8 cellular contexts compared by ENCODE assay signal in genomic region chr16:70430667-70431536, GRCh38. TPM values are rescaled to one million over a fixed set of nuclear protein-coding genes. Genes with fewer than 3 reads are reported as not detected.
DNase-seq lines count a peak whose midpoint lies in the region; ATAC-seq and TF ChIP-seq lines count a peak whose summit lies in the region.

No MANE protein-coding gene starts in this region.

- H3K9me3 ChIP-seq in T-helper 17 cell (ENCODE audit: control insufficient read depth, low read length, poor library complexity, severe bottlenecking) = no peaks in the 10 kb centered on the region
- no peaks in the 10 kb centered on the region for H3K9me3 ChIP-seq in mammary epithelial cell (replicated peaks; ENCODE audit: insufficient read depth, low read length)
- no peaks in the 10 kb centered on the region for H3K9me3 ChIP-seq in naive thymus-derived CD4-positive, alpha-beta T cell (ENCODE audit: control insufficient read depth in 2 of 3, low read length in 3 of 3)

- H3K27ac ChIP-seq in mammary epithelial cell (ENCODE audit: insufficient read depth, low read depth, low read length) = no peak overlapping the region
- peak overlapping the region; percentile 91 for H3K27ac ChIP-seq in naive thymus-derived CD4-positive, alpha-beta T cell (ENCODE audit: low read depth, low read length)

- no peak overlapping the region for H3K4me3 ChIP-seq in mammary epithelial cell (replicated peaks in 1 of 3; ENCODE audit: insufficient read depth in 1 of 3, low read depth in 2 of 3, low read length in 3 of 3)
- peak overlapping the region; percentile 29 for H3K4me3 ChIP-seq in naive thymus-derived CD4-positive, alpha-beta T cell (ENCODE audit: low read length)

- H2AFZ ChIP-seq in mammary epithelial cell (ENCODE audit: low read depth, low read length) = peak overlapping the region; percentile 16

- in situ Hi-C loops in mammary epithelial cell (cut with MboI; ENCODE audit: low sequenced_read_pairs in 2 of 2) = no loop called here

- peak; percentile 25 to 46 for DNase-seq in stimulated activated CD4-positive, alpha-beta T cell treated with anti-CD3 and anti-CD28 coated beads, Interleukin-12 subunit alpha, Interleukin-12 subunit beta, amount 100 ng/mL, for 24 hours (ENCODE audit: low read depth in 2 of 2)
- no peak for DNase-seq in stimulated activated CD4-positive, alpha-beta T cell treated with anti-CD3 and anti-CD28 coated beads, Interleukin-2, amount 100 ng/mL, for 48 hours
- DNase-seq in T-helper 17 cell (peak in 2 of 3 donors; percentile 40 to 50), mammary epithelial cell (no peak), 8988T (no peak), NCI-H1436 treated with DMSO at 0.1 percent for 48 hours (lab: John Stamatoyannopoulos, UW) (no peak)
- peak in 8 of 9 donors; percentile 49 to 85 (median 64) for DNase-seq in naive thymus-derived CD4-positive, alpha-beta T cell

- peaks cover 17% of the 10 kb centered on the region for H3K79me2 ChIP-seq in mammary epithelial cell (ENCODE audit: insufficient read depth, low read length)

- TF ChIP-seq CTCF in mammary epithelial cell (conservative IDR thresholded peaks at IDR 0.05 in 1 of 2, IDR thresholded peaks at IDR 0.05 in 1 of 2; ENCODE audit: extremely low read depth in 1 of 2, insufficient read depth in 1 of 2, low read depth in 1 of 2, low read length in 2 of 2) = no peak

- POLR2A ChIA-PET in naive thymus-derived CD4-positive, alpha-beta T cell (lab: Charles Lee) = interaction anchor here (0.9 to 2.2 kb wide), 3 partner anchors 23 to 84 kb away, joined by 4 to 8 read pairs (median 5); no protein-coding TSS in a partner anchor

- dilution Hi-C loops in mammary epithelial cell (cut with HindIII; ENCODE audit: low sequenced_read_pairs) = no loop called here

- peaks cover 3% of the 10 kb centered on the region for H3K36me3 Mint-ChIP-seq in T-helper 17 cell (ENCODE audit: low read depth)
- peaks cover 0 to 13% (median 3%) of the 10 kb centered on the region in 5 donors for H3K36me3 Mint-ChIP-seq in naive thymus-derived CD4-positive, alpha-beta T cell

- CTCF ChIA-PET in mammary epithelial cell (lab: Charles Lee; ENCODE audit: low non-redundant PET) = no interaction called here
- CTCF ChIA-PET in naive thymus-derived CD4-positive, alpha-beta T cell (lab: Charles Lee) = interaction anchor here (0.6 kb wide), 2 partner anchors 25 to 157 kb away, joined by 3 to 5 read pairs; no protein-coding TSS in a partner anchor

- H3K27me3 Mint-ChIP-seq in T-helper 17 cell = no peaks in the 10 kb centered on the region
- H3K27me3 Mint-ChIP-seq in naive thymus-derived CD4-positive, alpha-beta T cell = no peaks in the 10 kb centered on the region

- H3K4me2 ChIP-seq in mammary epithelial cell (ENCODE audit: insufficient read depth, low read depth, low read length) = no peak overlapping the region

- H3K27ac Mint-ChIP-seq in T-helper 17 cell = peak overlapping the region; percentile 91
- peak overlapping the region; percentile 84 to 98 (median 93) for H3K27ac Mint-ChIP-seq in naive thymus-derived CD4-positive, alpha-beta T cell

- BruUV-seq in mammary epithelial cell (replicated peaks; lab: Mats Ljungman, UMichigan) = no TSS peak

- peaks cover 43% of the 10 kb centered on the region for H3K4me1 ChIP-seq in mammary epithelial cell (ENCODE audit: insufficient read depth, low read length)
- H3K4me1 ChIP-seq in naive thymus-derived CD4-positive, alpha-beta T cell (ENCODE audit: control insufficient read depth in 2 of 2, insufficient read depth in 2 of 2, low read length in 2 of 2) = peaks cover 20 to 32% of the 10 kb centered on the region in 2 donors

- H4K20me1 ChIP-seq in mammary epithelial cell (ENCODE audit: insufficient read depth, low read length) = no peaks in the 10 kb centered on the region

- WGBS in mammary epithelial cell (ENCODE audit: low coverage, missing lambda C conversion rate) = 88% methylated on average over 10 of the region's 11 CpGs

- no peak overlapping the region for H3K9ac ChIP-seq in mammary epithelial cell (ENCODE audit: insufficient read depth, low read length)

- no peaks in the 10 kb centered on the region for H3K27me3 ChIP-seq in mammary epithelial cell (ENCODE audit: insufficient read depth, low read length)
- H3K27me3 ChIP-seq in naive thymus-derived CD4-positive, alpha-beta T cell (ENCODE audit: control insufficient read depth in 2 of 2, insufficient read depth in 2 of 2, low read length in 2 of 2) = no peaks in the 10 kb centered on the region

- no peaks in the 10 kb centered on the region for H3K36me3 ChIP-seq in mammary epithelial cell (ENCODE audit: insufficient read depth, low read length)
- H3K36me3 ChIP-seq in naive thymus-derived CD4-positive, alpha-beta T cell (ENCODE audit: control insufficient read depth in 2 of 3, insufficient read depth in 3 of 3, low read length in 3 of 3) = no peaks in the 10 kb centered on the region

- no peaks in the 10 kb centered on the region for H3K9me3 Mint-ChIP-seq in naive thymus-derived CD4-positive, alpha-beta T cell

- H3K4me1 Mint-ChIP-seq in T-helper 17 cell = peaks cover 36% of the 10 kb centered on the region
- peaks cover 47 to 78% (median 70%) of the 10 kb centered on the region in 7 donors for H3K4me1 Mint-ChIP-seq in naive thymus-derived CD4-positive, alpha-beta T cell

- peak overlapping the region; percentile 83 for H3K4me3 Mint-ChIP-seq in T-helper 17 cell
- H3K4me3 Mint-ChIP-seq in naive thymus-derived CD4-positive, alpha-beta T cell = peak overlapping the region; percentile 60 to 86 (median 78)

- intact Hi-C loops in mammary epithelial cell (cut with micrococcal nuclease) = no loop called here
- intact Hi-C loops in naive thymus-derived CD4-positive, alpha-beta T cell (cut with micrococcal nuclease) = loop anchor here (1.0 to 5.0 kb wide), 3 partner anchors 8 to 856 kb away; partner anchors contain the start of genes ST3GAL2 (in 2 of the 2) and CMTR2 (in 1 of the 2)

- ATAC-seq in HG03342 (IDR thresholded peaks at IDR 0.05; ENCODE audit: unreplicated experiment) (peak; percentile 50), T-helper 17 cell (peak; percentile 91)
- peak; percentile 89 for ATAC-seq in naive thymus-derived CD4-positive, alpha-beta T cell

RNA-seq across cellular contexts. Expression of gene ST3GAL2, which starts 8.0 kb away (rescaled TPM):
- 10 to 100 TPM; 11.8 to 14.4 TPM for total RNA-seq in T-helper 17 cell
- total RNA-seq in mammary epithelial cell = 10 to 100 TPM; 14.0 to 14.5 TPM
- 7.9 TPM for polyA plus RNA-seq in mammary epithelial cell
- 48.9 TPM for polyA minus RNA-seq in mammary epithelial cell
- total RNA-seq in naive thymus-derived CD4-positive, alpha-beta T cell = 10 to 100 TPM; 16.6 to 35.9 (median 30.4) TPM
- polyA plus RNA-seq in naive thymus-derived CD4-positive, alpha-beta T cell = 10 to 100 TPM; 11.3 to 22.5 TPM

RNA-seq across cellular contexts. Expression of gene FCSK, which starts 23.5 kb away (rescaled TPM):
- total RNA-seq in T-helper 17 cell (10 to 100 TPM; 27.1 to 27.7 TPM), mammary epithelial cell (10 to 100 TPM; 12.2 to 12.7 TPM)
- 8.0 TPM for polyA plus RNA-seq in mammary epithelial cell
- 6.9 TPM for polyA minus RNA-seq in mammary epithelial cell
- total RNA-seq in naive thymus-derived CD4-positive, alpha-beta T cell = 10 to 100 TPM; 23.7 to 45.2 (median 36.7) TPM
- polyA plus RNA-seq in naive thymus-derived CD4-positive, alpha-beta T cell = 10 to 100 TPM in 1 of 2 donors, 1 to 10 TPM in 1; 7.5 to 10.3 TPM

Comparison
In these comparisons a context has a peak if more than half of its experiments do, and no peak if none do; other contexts are left out.
1. DNase-seq: peak in stimulated activated CD4-positive, alpha-beta T cell treated with anti-CD3 and anti-CD28 coated beads, Interleukin-12 subunit alpha, Interleukin-12 subunit beta, amount 100 ng/mL, for 24 hours (2 of 2), T-helper 17 cell (2 of 3) and naive thymus-derived CD4-positive, alpha-beta T cell (8 of 9); none in stimulated activated CD4-positive, alpha-beta T cell treated with anti-CD3 and anti-CD28 coated beads, Interleukin-2, amount 100 ng/mL, for 48 hours (0 of 2), mammary epithelial cell (single experiment), 8988T (single experiment) and NCI-H1436 treated with DMSO at 0.1 percent for 48 hours (single experiment).
2. Peak in every context shown above with its lines, with median percentiles within 50 percentile points of each other: ATAC-seq.